ENCODE assay signal across 12 cellular contexts in genomic region chr21:35520869-35521268, GRCh38.
DNase-seq lines count a peak whose midpoint lies in the region; ATAC-seq and TF ChIP-seq lines count a peak whose summit lies in the region.
"Had no signal": no experiment of that assay in that cellular context is flagged by ENCODE, and none has a peak within 500 bp of the region (broad histone marks: within the 10 kb centered on the region; RNA-seq: fewer than 3 reads in every experiment).

No MANE protein-coding gene starts in this region.

- H3K27me3 ChIP-seq in GM23338 (ENCODE audit: insufficient read depth) (no peaks in the 10 kb centered on the region), HUES64 (ENCODE audit: insufficient read depth, low read length) (no peaks in the 10 kb centered on the region), endodermal cell (ENCODE audit: control insufficient read depth, insufficient read depth, low read length, poor library complexity, severe bottlenecking) (no peaks in the 10 kb centered on the region), mesendoderm (ENCODE audit: insufficient read depth, low read length, poor library complexity) (no peaks in the 10 kb centered on the region)

- peak; percentile 81 for ATAC-seq in GM23338
- ATAC-seq in stimulated activated memory B cell treated with anti-CD40 and anti-IgM and Interleukin-4, amounts not matched to agents 10 μg/mL and 1 μg/mL and 100 μg/mL, for 72 hours, result no peak

- H3K36me3 ChIP-seq in GM23338 (ENCODE audit: insufficient read depth) (no peaks in the 10 kb centered on the region), HUES64 (ENCODE audit: insufficient read depth, low read length) (no peaks in the 10 kb centered on the region), endodermal cell (ENCODE audit: control insufficient read depth, insufficient read depth, low read length) (no peaks in the 10 kb centered on the region), mesendoderm (ENCODE audit: control insufficient read depth, insufficient read depth, low read length) (no peaks in the 10 kb centered on the region)

- no peak overlapping the region for H3K18ac ChIP-seq in mesendoderm (ENCODE audit: low read length)

- H3K23ac ChIP-seq in mesendoderm (ENCODE audit: low read length), result no peak overlapping the region

- TF ChIP-seq CTCF in GM23338 (conservative IDR thresholded peaks at IDR 0.05; ENCODE audit: low read depth in 2 of 2) (no peak), endodermal cell (conservative IDR thresholded peaks at IDR 0.05) (no peak)

- no peaks in the 10 kb centered on the region for H3K79me1 ChIP-seq in mesendoderm (ENCODE audit: low read length)

- peak overlapping the region; percentile 75; the same call in 1 of the 2 replicates for H3K27ac Mint-ChIP-seq in GM23338
- H3K27ac Mint-ChIP-seq in endodermal cell, result no peak overlapping the region
- H3K27ac Mint-ChIP-seq in stimulated activated memory B cell treated with anti-CD40 and anti-IgM and Interleukin-4, amounts not matched to agents 10 μg/mL and 1 μg/mL and 100 μg/mL, for 72 hours, result no peak overlapping the region
- H3K27ac Mint-ChIP-seq: B cell; CD4-positive, alpha-beta T cell; IgD-negative memory B cell had no signal

- H2BK120ac ChIP-seq in mesendoderm (ENCODE audit: low read depth, low read length), result no peak overlapping the region

- H3K9ac ChIP-seq in HUES64 (ENCODE audit: low read depth, low read length), result no peak overlapping the region
- no peak overlapping the region for H3K9ac ChIP-seq in endodermal cell (ENCODE audit: extremely low read depth, low read length, poor library complexity, severe bottlenecking)
- H3K9ac ChIP-seq in mesendoderm (ENCODE audit: low read length), result no peak overlapping the region

- no peak overlapping the region for H3K4me3 ChIP-seq in GM23338
- no peak overlapping the region for H3K4me3 ChIP-seq in HUES64 (ENCODE audit: low read length)
- H3K4me3 ChIP-seq in endodermal cell (ENCODE audit: low read length), result no peak overlapping the region
- no peak overlapping the region for H3K4me3 ChIP-seq in mesendoderm (ENCODE audit: low read length)

- no peak overlapping the region for H3K4me3 Mint-ChIP-seq in GM23338
- no peak overlapping the region for H3K4me3 Mint-ChIP-seq in endodermal cell
- no peak overlapping the region for H3K4me3 Mint-ChIP-seq in stimulated activated memory B cell treated with anti-CD40 and anti-IgM and Interleukin-4, amounts not matched to agents 10 μg/mL and 1 μg/mL and 100 μg/mL, for 72 hours
- H3K4me3 Mint-ChIP-seq: B cell; CD4-positive, alpha-beta T cell; IgD-negative memory B cell had no signal

- peaks cover 20% of the 10 kb centered on the region for H3K4me1 ChIP-seq in GM23338 (ENCODE audit: insufficient read depth)
- peaks cover 23% of the 10 kb centered on the region for H3K4me1 ChIP-seq in HUES64 (ENCODE audit: insufficient read depth, low read length)
- H3K4me1 ChIP-seq in endodermal cell (ENCODE audit: control insufficient read depth, insufficient read depth, low read length), result peaks cover 16% of the 10 kb centered on the region
- peaks cover 10% of the 10 kb centered on the region for H3K4me1 ChIP-seq in mesendoderm (ENCODE audit: control insufficient read depth, low read depth, low read length)

- H3K9me2 ChIP-seq in GM23338 (ENCODE audit: insufficient read depth), result 0 out of 2 replicates have a peak, but pooled peaks cover 1% of the 10 kb centered on the region

- H2AK5ac ChIP-seq in mesendoderm (ENCODE audit: low read length), result no peak overlapping the region

- H3F3A ChIP-seq in GM23338 (replicated peaks; ENCODE audit: low read depth), result 0 out of 2 replicates have a peak, but pooled peaks cover 8% of the 10 kb centered on the region

- H2BK5ac ChIP-seq in mesendoderm (ENCODE audit: low read length), result no peak overlapping the region

- H4K20me1 ChIP-seq in GM23338 (replicated peaks; ENCODE audit: insufficient read depth), result no peaks in the 10 kb centered on the region

- H3K9me3 Mint-ChIP-seq in GM23338 (peaks cover 3% of the 10 kb centered on the region; the same call in 1 of the 3 replicates), endodermal cell (no peaks in the 10 kb centered on the region)
- no peaks in the 10 kb centered on the region for H3K9me3 Mint-ChIP-seq in stimulated activated memory B cell treated with anti-CD40 and anti-IgM and Interleukin-4, amounts not matched to agents 10 μg/mL and 1 μg/mL and 100 μg/mL, for 72 hours
- H3K9me3 Mint-ChIP-seq: CD4-positive, alpha-beta T cell; IgD-negative memory B cell had no signal

- no peaks in the 10 kb centered on the region for H3K36me3 Mint-ChIP-seq in GM23338 (ENCODE audit: low read depth)
- no peaks in the 10 kb centered on the region for H3K36me3 Mint-ChIP-seq in endodermal cell (ENCODE audit: low read depth)
- no peaks in the 10 kb centered on the region for H3K36me3 Mint-ChIP-seq in stimulated activated memory B cell treated with anti-CD40 and anti-IgM and Interleukin-4, amounts not matched to agents 10 μg/mL and 1 μg/mL and 100 μg/mL, for 72 hours
- H3K36me3 Mint-ChIP-seq: IgD-negative memory B cell had no signal

- H3K27ac ChIP-seq in GM23338 (ENCODE audit: low read depth), result 0 out of 2 replicates have a peak overlapping the region, but pooled peaks have one; percentile 1
- peak overlapping the region; percentile 73; the same call in 1 of the 2 replicates for H3K27ac ChIP-seq in HUES64 (ENCODE audit: low read depth, low read length)
- no peak overlapping the region for H3K27ac ChIP-seq in endodermal cell (ENCODE audit: low read depth, low read length)
- H3K27ac ChIP-seq in mesendoderm (ENCODE audit: low read depth, low read length), result no peak overlapping the region

- no peak overlapping the region for H2AFZ ChIP-seq in GM23338

- H3K27me3 Mint-ChIP-seq in GM23338 (ENCODE audit: insufficient read depth, low read depth, poor library complexity) (no peaks in the 10 kb centered on the region), endodermal cell (ENCODE audit: insufficient read depth) (peaks cover 50% of the 10 kb centered on the region)
- no peaks in the 10 kb centered on the region for H3K27me3 Mint-ChIP-seq in stimulated activated memory B cell treated with anti-CD40 and anti-IgM and Interleukin-4, amounts not matched to agents 10 μg/mL and 1 μg/mL and 100 μg/mL, for 72 hours
- H3K27me3 Mint-ChIP-seq: CD4-positive, alpha-beta T cell; IgD-negative memory B cell had no signal

- H3K9me3 ChIP-seq in HUES64 (ENCODE audit: insufficient read depth, low read depth, low read length) (no peaks in the 10 kb centered on the region), endodermal cell (ENCODE audit: control insufficient read depth, low read length) (peaks cover 12% of the 10 kb centered on the region)

- 52% methylated on average over 1 of the region's 2 CpGs for WGBS in HUES64
- WGBS in endodermal cell (ENCODE audit: insufficient coverage in 1 of 2, insufficient read length in 1 of 2), 2 experiments, result 73% methylated on average over 1 of the region's 2 CpGs; no CpG with 5 or more reads in 1 of the 2 experiments
- no CpG with 5 or more reads among the region's 2 CpGs for WGBS in mesendoderm (ENCODE audit: extremely low coverage, insufficient coverage, low lambda C conversion rate)

- H3K56ac ChIP-seq in mesendoderm (ENCODE audit: low read length), result no peak overlapping the region

- no peak overlapping the region for H4K8ac ChIP-seq in mesendoderm (ENCODE audit: low read depth, low read length)

- H3K4me2 ChIP-seq in GM23338, result peak overlapping the region; percentile 19
- no peak overlapping the region for H3K4me2 ChIP-seq in mesendoderm (ENCODE audit: low read length)

- H3K4ac ChIP-seq in mesendoderm (ENCODE audit: low read depth, low read length), result no peak overlapping the region

- H4K5ac ChIP-seq in mesendoderm (ENCODE audit: low read length), result no peak overlapping the region

- no peak overlapping the region for H2BK15ac ChIP-seq in mesendoderm (replicated peaks; ENCODE audit: low read depth)

- peaks cover 27% of the 10 kb centered on the region for H3K4me1 Mint-ChIP-seq in GM23338
- H3K4me1 Mint-ChIP-seq in endodermal cell, result peaks cover 47% of the 10 kb centered on the region
- H3K4me1 Mint-ChIP-seq in stimulated activated memory B cell treated with anti-CD40 and anti-IgM and Interleukin-4, amounts not matched to agents 10 μg/mL and 1 μg/mL and 100 μg/mL, for 72 hours, result peaks cover 14% of the 10 kb centered on the region

- peak; percentile 27 for DNase-seq in GM23338 (ENCODE audit: low spot score)
- DNase-seq in endodermal cell, result peak; percentile 66
- DNase-seq in mesendoderm, result peak; percentile 45
- DNase-seq in DMS153 treated with DMSO at 0.1 percent for 48 hours (lab: John Stamatoyannopoulos, UW; ENCODE audit: unreplicated experiment), result no peak
- DNase-seq in SK-N-DZ (ENCODE audit: low spot score), result no peak
- DNase-seq: C1 segment of cervical spinal cord; CD4-positive, alpha-beta T cell; GF-D8 had no signal

- H3K79me2 ChIP-seq in GM23338 (replicated peaks; ENCODE audit: insufficient read depth) (no peaks in the 10 kb centered on the region), mesendoderm (ENCODE audit: control insufficient read depth, insufficient read depth, low read length) (no peaks in the 10 kb centered on the region)

TF ChIP-seq in GM23338, 12 proteins besides CTCF, POLR2A, EP300 and RAD21:
- TF ChIP-seq EZH2 (IDR thresholded peaks at IDR 0.05; ENCODE audit: low read depth, unreplicated experiment), result no peak
- no peak for TF ChIP-seq ZNF331 (CRISPR knock-in tag; IDR thresholded peaks at IDR 0.05; ENCODE audit: low read depth)
- TF ChIP-seq ETS1 (IDR thresholded peaks at IDR 0.05), result no peak
- TF ChIP-seq CREB1 (CRISPR knock-in tag; IDR thresholded peaks at IDR 0.05; ENCODE audit: low read depth), result no peak

Comparison
In these comparisons a context has a peak if more than half of its experiments do, and no peak if none do; other contexts are left out.
1. DNase-seq: peak in GM23338 (single experiment), endodermal cell (single experiment) and mesendoderm (single experiment); none in DMS153 treated with DMSO at 0.1 percent for 48 hours (single experiment) and SK-N-DZ (single experiment).
2. H3K27ac ChIP-seq: peak in GM23338 (single experiment) and HUES64 (single experiment); none in endodermal cell (single experiment) and mesendoderm (single experiment).